Comparison of ENCODE assay signal across 12 cellular contexts in the genomic region with DNA sequence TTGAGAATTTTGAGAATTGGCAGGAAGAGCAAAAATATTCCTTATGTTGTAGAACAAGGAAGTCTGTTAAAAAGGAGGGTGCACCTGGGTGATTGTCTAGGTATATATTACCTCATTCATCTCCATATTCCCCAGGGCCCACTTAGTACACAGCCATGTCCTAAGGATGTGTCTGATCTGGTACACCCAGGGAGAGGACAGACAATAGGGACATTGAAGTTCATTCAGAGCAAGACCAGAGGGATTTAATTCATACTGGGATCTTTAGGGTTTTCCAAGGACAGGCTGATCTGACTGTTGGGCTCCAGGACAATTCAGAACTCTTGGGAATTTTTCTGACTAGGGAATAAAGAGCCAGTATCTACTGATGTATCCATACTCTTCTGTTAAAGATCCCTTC.
DNase-seq lines count a peak whose midpoint lies in the region; ATAC-seq and TF ChIP-seq lines count a peak whose summit lies in the region.
"Had no signal": no experiment of that assay in that cellular context is flagged by ENCODE, and none has a peak within 500 bp of the region (broad histone marks: within the 10 kb centered on the region; RNA-seq: fewer than 3 reads in every experiment).

No MANE protein-coding gene starts in this region.

- H3K27me3 ChIP-seq in GM23338 (ENCODE audit: insufficient read depth) (no peaks in the 10 kb centered on the region), PC-9 (ENCODE audit: insufficient read depth, low read depth) (no peaks in the 10 kb centered on the region)
- H3K27me3 ChIP-seq: BE2C had no signal

- peaks cover 55% of the 10 kb centered on the region for H3K4me1 ChIP-seq in GM23338 (ENCODE audit: insufficient read depth)
- peaks cover 13% of the 10 kb centered on the region for H3K4me1 ChIP-seq in PC-9 (replicated peaks; ENCODE audit: insufficient read depth)
- H3K4me1 ChIP-seq: BE2C had no signal

- no peak overlapping the region for H3K4me2 ChIP-seq in GM23338
- H3K4me2 ChIP-seq in PC-9 = no peak overlapping the region

- H3K27ac ChIP-seq in GM23338 (ENCODE audit: low read depth) (peak overlapping the region; percentile 19; the same call in 1 of the 2 replicates), PC-9 (no peak overlapping the region)

- no peaks in the 10 kb centered on the region for H3K9me2 ChIP-seq in GM23338 (ENCODE audit: insufficient read depth)
- H3K9me2 ChIP-seq in PC-9 (ENCODE audit: insufficient read depth) = no peaks in the 10 kb centered on the region

- TF ChIP-seq CTCF in GM23338 (conservative IDR thresholded peaks at IDR 0.05; ENCODE audit: low read depth in 2 of 2) (no peak), PC-9 (conservative IDR thresholded peaks at IDR 0.05) (no peak)

- DNase-seq in GM23338 (ENCODE audit: low spot score) (no peak), NCI-H2107 treated with DMSO at 0.1 percent for 48 hours (lab: John Stamatoyannopoulos, UW; ENCODE audit: unreplicated experiment) (peak; percentile 86), pons (ENCODE audit: low spot score) (peak; percentile 53), PC-9 (no peak), HuH-7.5 (ENCODE audit: low spot score) (no peak)
- DNase-seq in effector memory CD8-positive, alpha-beta T cell = no peak
- DNase-seq: activated naive CD4-positive, alpha-beta T cell treated with Interleukin-2 at 50 U/mL for 16 hours; activated T-cell treated with anti-CD3 and anti-CD28 coated beads for 4 hours; BE2C; naive thymus-derived CD4-positive, alpha-beta T cell had no signal

- no peaks in the 10 kb centered on the region for H4K20me1 ChIP-seq in GM23338 (replicated peaks; ENCODE audit: insufficient read depth)
- H4K20me1 ChIP-seq in PC-9 (ENCODE audit: insufficient read depth) = no peaks in the 10 kb centered on the region

- H3K36me3 Mint-ChIP-seq in GM23338 (ENCODE audit: low read depth) = peaks cover 19% of the 10 kb centered on the region; the same call in 2 of the 3 replicates
- H3K36me3 Mint-ChIP-seq in dendritic cell treated with granulocyte-macrophage colony-stimulating factor and Interleukin-4, amounts not matched to agents 40 ng/mL and 50 ng/mL, for 4 days (ENCODE audit: low read depth) = peaks cover 7% of the 10 kb centered on the region
- peaks cover 5% of the 10 kb centered on the region for H3K36me3 Mint-ChIP-seq in effector memory CD8-positive, alpha-beta T cell (ENCODE audit: insufficient read depth)

- peak overlapping the region; percentile 92 for H3K27ac Mint-ChIP-seq in GM23338
- peak overlapping the region; percentile 79 for H3K27ac Mint-ChIP-seq in dendritic cell treated with granulocyte-macrophage colony-stimulating factor and Interleukin-4, amounts not matched to agents 40 ng/mL and 50 ng/mL, for 4 days
- H3K27ac Mint-ChIP-seq in effector memory CD8-positive, alpha-beta T cell = no peak overlapping the region

- ATAC-seq in GM23338 = peak; percentile 33
- ATAC-seq in effector memory CD8-positive, alpha-beta T cell (replicated peaks) = no peak
- ATAC-seq: naive thymus-derived CD4-positive, alpha-beta T cell had no signal

- H3K36me3 ChIP-seq in GM23338 (ENCODE audit: insufficient read depth) = no peaks in the 10 kb centered on the region
- 0 out of 2 replicates have a peak, but pooled peaks cover 6% of the 10 kb centered on the region for H3K36me3 ChIP-seq in PC-9 (ENCODE audit: low read depth)
- H3K36me3 ChIP-seq: BE2C had no signal

- H2AFZ ChIP-seq in GM23338 = no peak overlapping the region
- no peak overlapping the region for H2AFZ ChIP-seq in PC-9

- no peak overlapping the region for H3K4me3 Mint-ChIP-seq in GM23338
- H3K4me3 Mint-ChIP-seq in dendritic cell treated with granulocyte-macrophage colony-stimulating factor and Interleukin-4, amounts not matched to agents 40 ng/mL and 50 ng/mL, for 4 days = no peak overlapping the region
- H3K4me3 Mint-ChIP-seq in effector memory CD8-positive, alpha-beta T cell = no peak overlapping the region
- H3K4me3 Mint-ChIP-seq: IgD-negative memory B cell; naive thymus-derived CD4-positive, alpha-beta T cell had no signal

- CTCF ChIA-PET in PC-9 (lab: Charles Lee) = no interaction called here

- H3K27me3 Mint-ChIP-seq in GM23338 (ENCODE audit: insufficient read depth, low read depth, poor library complexity) = peaks cover 8% of the 10 kb centered on the region
- H3K27me3 Mint-ChIP-seq in dendritic cell treated with granulocyte-macrophage colony-stimulating factor and Interleukin-4, amounts not matched to agents 40 ng/mL and 50 ng/mL, for 4 days = no peaks in the 10 kb centered on the region
- H3K27me3 Mint-ChIP-seq in effector memory CD8-positive, alpha-beta T cell = no peaks in the 10 kb centered on the region
- H3K27me3 Mint-ChIP-seq: IgD-negative memory B cell had no signal

- no peaks in the 10 kb centered on the region for H3K9me3 ChIP-seq in PC-9 (ENCODE audit: insufficient read depth, low read depth)
- H3K9me3 ChIP-seq: BE2C had no signal

- BruUV-seq in PC-9 (replicated peaks; lab: Mats Ljungman, UMichigan) = no TSS peak

- no peaks in the 10 kb centered on the region; the same call in 2 of the 3 replicates for H3K9me3 Mint-ChIP-seq in GM23338
- no peaks in the 10 kb centered on the region for H3K9me3 Mint-ChIP-seq in dendritic cell treated with granulocyte-macrophage colony-stimulating factor and Interleukin-4, amounts not matched to agents 40 ng/mL and 50 ng/mL, for 4 days
- H3K9me3 Mint-ChIP-seq in effector memory CD8-positive, alpha-beta T cell = no peaks in the 10 kb centered on the region
- H3K9me3 Mint-ChIP-seq: naive thymus-derived CD4-positive, alpha-beta T cell had no signal

- POLR2A ChIA-PET in PC-9 (lab: Charles Lee; ENCODE audit: unreplicated experiment) = no interaction called here

- H3K4me1 Mint-ChIP-seq in GM23338 = peaks cover 65% of the 10 kb centered on the region
- H3K4me1 Mint-ChIP-seq in dendritic cell treated with granulocyte-macrophage colony-stimulating factor and Interleukin-4, amounts not matched to agents 40 ng/mL and 50 ng/mL, for 4 days (ENCODE audit: low read depth) = peaks cover 26% of the 10 kb centered on the region
- peaks cover 0 to 8% of the 10 kb centered on the region in 2 donors for H3K4me1 Mint-ChIP-seq in effector memory CD8-positive, alpha-beta T cell (ENCODE audit: low read depth in 2 of 2)

- peaks cover 87% of the 10 kb centered on the region for H3K79me2 ChIP-seq in GM23338 (replicated peaks; ENCODE audit: insufficient read depth)
- H3K79me2 ChIP-seq in PC-9 (ENCODE audit: low read depth) = peaks cover 10% of the 10 kb centered on the region

- H3K4me3 ChIP-seq in GM23338 (no peak overlapping the region), PC-9 (no peak overlapping the region)

- no peaks in the 10 kb centered on the region for H3F3A ChIP-seq in GM23338 (replicated peaks; ENCODE audit: low read depth)
- peaks cover 9% of the 10 kb centered on the region for H3F3A ChIP-seq in PC-9 (ENCODE audit: insufficient read depth, low read depth)

- intact Hi-C loops in dendritic cell treated with granulocyte-macrophage colony-stimulating factor and Interleukin-4, amounts not matched to agents 40 ng/mL and 50 ng/mL, for 4 days (cut with micrococcal nuclease) = loop anchor here (10.0 kb wide), 1 partner anchor 107 kb away; no protein-coding TSS in a partner anchor
- intact Hi-C loops in PC-9 (cut with micrococcal nuclease; ENCODE audit: unreplicated experiment) = no loop called here

TF ChIP-seq in GM23338, 12 proteins besides CTCF, POLR2A, EP300 and RAD21 (continues in another document):
- no peak for TF ChIP-seq REST (IDR thresholded peaks at IDR 0.05; ENCODE audit: unreplicated experiment)
- no peak for TF ChIP-seq ZNF331 (CRISPR knock-in tag; IDR thresholded peaks at IDR 0.05; ENCODE audit: low read depth)
- no peak for TF ChIP-seq CREB1 (CRISPR knock-in tag; IDR thresholded peaks at IDR 0.05; ENCODE audit: low read depth)
- no peak for TF ChIP-seq JUNB (IDR thresholded peaks at IDR 0.05; ENCODE audit: unreplicated experiment)
- no peak for TF ChIP-seq NANOG (IDR thresholded peaks at IDR 0.05; ENCODE audit: borderline replicate concordance)
- no peak for TF ChIP-seq EZH2phosphoT487 (IDR thresholded peaks at IDR 0.05; ENCODE audit: unreplicated experiment)
- TF ChIP-seq ETS1 (IDR thresholded peaks at IDR 0.05) = no peak
- TF ChIP-seq ZNF114 (CRISPR knock-in tag; IDR thresholded peaks at IDR 0.05) = no peak
- no peak for TF ChIP-seq POLR2AphosphoS5 (IDR thresholded peaks at IDR 0.05; ENCODE audit: low read depth)

Comparison
In these comparisons a context has a peak if more than half of its experiments do, and no peak if none do; other contexts are left out.
1. DNase-seq: peak in NCI-H2107 treated with DMSO at 0.1 percent for 48 hours (single experiment) and pons (single experiment); none in GM23338 (single experiment), effector memory CD8-positive, alpha-beta T cell (0 of 3), PC-9 (0 of 2) and HuH-7.5 (single experiment).
2. H3K27ac Mint-ChIP-seq: peak in GM23338 (single experiment) and dendritic cell treated with granulocyte-macrophage colony-stimulating factor and Interleukin-4, amounts not matched to agents 40 ng/mL and 50 ng/mL, for 4 days (single experiment); none in effector memory CD8-positive, alpha-beta T cell (0 of 2).